18 cellular contexts compared by ENCODE assay signal in the genomic region with DNA sequence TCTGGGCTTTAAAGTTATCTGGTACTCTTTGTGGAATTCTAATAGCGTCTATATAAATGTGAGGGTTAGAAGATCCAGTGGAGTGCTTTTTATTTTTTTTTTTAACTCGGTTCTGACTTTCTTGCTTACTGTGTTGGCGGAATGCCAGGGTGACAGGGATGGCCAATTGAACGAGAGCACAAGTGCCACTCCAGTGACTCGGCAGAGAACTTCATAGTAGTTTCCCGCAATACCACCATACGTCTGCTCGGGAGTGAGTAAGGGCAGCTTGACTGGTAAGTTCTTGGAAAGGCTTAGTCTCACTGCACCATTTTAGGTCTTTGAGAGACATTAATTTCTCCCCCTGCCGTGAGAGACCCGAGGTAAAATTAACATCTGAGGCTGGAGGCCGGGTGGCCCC. TPM values are rescaled to one million over a fixed set of nuclear protein-coding genes. Genes with fewer than 3 reads are reported as not detected.
A peak's percentile ranks its signal among the peaks of the same experiment; 100 is the strongest.
DNase-seq lines count a peak whose midpoint lies in the region; ATAC-seq and TF ChIP-seq lines count a peak whose summit lies in the region.
"Had no signal": no experiment of that assay in that cellular context is flagged by ENCODE, and none has a peak within 500 bp of the region (broad histone marks: within the 10 kb centered on the region; RNA-seq: fewer than 3 reads in every experiment).

No MANE protein-coding gene starts in this region.

- intact Hi-C loops in heart left ventricle (cut with DNase I) (no loop called here), Right ventricle myocardium inferior (cut with DNase I) (no loop called here), right cardiac atrium (cut with DNase I) (no loop called here), upper lobe of right lung (cut with DNase I) (no loop called here)
- intact Hi-C loops in activated T-helper 2 cell treated with anti-CD3 and anti-CD28 coated beads, Interferon-gamma antibody, Interleukin-2, Interleukin-4, amounts not matched to agents 10 μg/mL and 5 μg/mL and 100 μg/mL, durations not matched to agents 14 hours and 24 hours and 36 hours (cut with micrococcal nuclease): no loop called here

- peak in 3 of 5 donors; percentile 15 to 58 (median 48) for DNase-seq in heart left ventricle
- no peak for DNase-seq in Right ventricle myocardium inferior (ENCODE audit: missing footprints)
- DNase-seq in NCI-H187 treated with DMSO at 0.1 percent for 48 hours (lab: John Stamatoyannopoulos, UW): peak; percentile 56
- peak in 2 of 3 donors; percentile 53 to 63 for DNase-seq in right cardiac atrium
- DNase-seq in upper lobe of right lung: peak; percentile 80
- no peak for DNase-seq in activated CD4-positive, alpha-beta memory T cell treated with anti-CD3 and anti-CD28 coated beads, Interleukin-2, amount 10 ng/mL, durations not matched to agents 7 days and 5 days
- DNase-seq in activated T-helper 2 cell treated with anti-CD3 and anti-CD28 coated beads, Interferon-gamma antibody, Interleukin-2, Interleukin-4, amounts not matched to agents 10 μg/mL and 5 μg/mL and 100 μg/mL, durations not matched to agents 14 hours and 24 hours and 36 hours (ENCODE audit: low spot score): no peak
- DNase-seq: activated CD4-positive, alpha-beta T cell treated with anti-CD3 and anti-CD28 coated beads, Interleukin-2, amount 10 ng/mL, durations not matched to agents 24 days and 14 days; effector CD8-positive, alpha-beta T cell; NCI-H2081 treated with DMSO at 0.1 percent for 48 hours; pancreas; spleen; T1000 had no signal

- ATAC-seq in heart left ventricle (peak in 2 of 4 donors; percentile 62 to 75), Right ventricle myocardium inferior (no peak), right cardiac atrium (peak in 1 of 2 donors; percentile 53), upper lobe of right lung (peak; percentile 82), GM21786 (IDR thresholded peaks at IDR 0.05; ENCODE audit: unreplicated experiment) (no peak)
- ATAC-seq: left lobe of liver, pancreas had no signal

- H3K27me3 ChIP-seq in heart left ventricle: peaks cover 0 to 22% (median 0%) of the 10 kb centered on the region in 9 donors
- H3K27me3 ChIP-seq in right cardiac atrium (ENCODE audit: control insufficient read depth, insufficient read depth): no peaks in the 10 kb centered on the region
- no peaks in the 10 kb centered on the region for H3K27me3 ChIP-seq in upper lobe of right lung
- H3K27me3 ChIP-seq: pancreas had no signal

- H3K4me1 ChIP-seq in heart left ventricle (no peaks in the 10 kb centered on the region), right cardiac atrium (ENCODE audit: control insufficient read depth, insufficient read depth, low read length) (no peaks in the 10 kb centered on the region), upper lobe of right lung (no peaks in the 10 kb centered on the region)
- H3K4me1 ChIP-seq: pancreas, spleen had no signal

- POLR2A ChIA-PET in activated CD4-positive, alpha-beta memory T cell treated with anti-CD3 and anti-CD28 coated beads, Interleukin-2, amount 10 ng/mL, durations not matched to agents 7 days and 5 days (lab: Charles Lee): interaction anchor here (0.6 kb wide), 1 partner anchor 61 kb away, joined by 3 read pairs; no protein-coding TSS in a partner anchor

- no peaks in the 10 kb centered on the region for H3K4me1 Mint-ChIP-seq in activated CD4-positive, alpha-beta memory T cell treated with anti-CD3 and anti-CD28 coated beads, Interleukin-2, amount 10 ng/mL, durations not matched to agents 7 days and 5 days
- no peaks in the 10 kb centered on the region for H3K4me1 Mint-ChIP-seq in activated T-helper 2 cell treated with anti-CD3 and anti-CD28 coated beads, Interferon-gamma antibody, Interleukin-2, Interleukin-4, amounts not matched to agents 10 μg/mL and 5 μg/mL and 100 μg/mL, durations not matched to agents 14 hours and 24 hours and 36 hours (ENCODE audit: low read depth)
- H3K4me1 Mint-ChIP-seq: activated CD4-positive, alpha-beta T cell treated with anti-CD3 and anti-CD28 coated beads, Interleukin-2, amount 10 ng/mL, durations not matched to agents 24 days and 14 days had no signal

- no peak overlapping the region for H3K4me3 Mint-ChIP-seq in activated CD4-positive, alpha-beta memory T cell treated with anti-CD3 and anti-CD28 coated beads, Interleukin-2, amount 10 ng/mL, durations not matched to agents 7 days and 5 days
- no peak overlapping the region for H3K4me3 Mint-ChIP-seq in activated T-helper 2 cell treated with anti-CD3 and anti-CD28 coated beads, Interferon-gamma antibody, Interleukin-2, Interleukin-4, amounts not matched to agents 10 μg/mL and 5 μg/mL and 100 μg/mL, durations not matched to agents 14 hours and 24 hours and 36 hours (ENCODE audit: low read depth)
- H3K4me3 Mint-ChIP-seq: activated CD4-positive, alpha-beta T cell treated with anti-CD3 and anti-CD28 coated beads, Interleukin-2, amount 10 ng/mL, durations not matched to agents 24 days and 14 days; stimulated activated naive CD8-positive, alpha-beta T cell treated with anti-CD3 and anti-CD28 coated beads, Interleukin-15, Interleukin-2, amounts not matched to agents 100 ng/mL and 50 ng/mL, for 24 hours had no signal

- no peak for TF ChIP-seq CTCF in heart left ventricle (IDR thresholded peaks at IDR 0.05)
- TF ChIP-seq CTCF in upper lobe of right lung (IDR thresholded peaks at IDR 0.05): no peak

- no peaks in the 10 kb centered on the region for H3K36me3 ChIP-seq in heart left ventricle
- H3K36me3 ChIP-seq in upper lobe of right lung: no peaks in the 10 kb centered on the region
- H3K36me3 ChIP-seq: pancreas, spleen had no signal

- no peak for TF ChIP-seq POLR2A in heart left ventricle (IDR thresholded peaks at IDR 0.05)

- no peak overlapping the region for H3K27ac Mint-ChIP-seq in activated CD4-positive, alpha-beta memory T cell treated with anti-CD3 and anti-CD28 coated beads, Interleukin-2, amount 10 ng/mL, durations not matched to agents 7 days and 5 days
- H3K27ac Mint-ChIP-seq in activated T-helper 2 cell treated with anti-CD3 and anti-CD28 coated beads, Interferon-gamma antibody, Interleukin-2, Interleukin-4, amounts not matched to agents 10 μg/mL and 5 μg/mL and 100 μg/mL, durations not matched to agents 14 hours and 24 hours and 36 hours: no peak overlapping the region
- H3K27ac Mint-ChIP-seq: activated CD4-positive, alpha-beta T cell treated with anti-CD3 and anti-CD28 coated beads, Interleukin-2, amount 10 ng/mL, durations not matched to agents 24 days and 14 days; activated naive CD4-positive, alpha-beta T cell treated with anti-CD3 and anti-CD28 coated beads, Interleukin-2, amount 50 U/mL, for 72 hours; stimulated activated naive CD8-positive, alpha-beta T cell treated with anti-CD3 and anti-CD28 coated beads, Interleukin-15, Interleukin-2, amounts not matched to agents 100 ng/mL and 50 ng/mL, for 24 hours had no signal

- CTCF ChIA-PET in activated CD4-positive, alpha-beta memory T cell treated with anti-CD3 and anti-CD28 coated beads, Interleukin-2, amount 10 ng/mL, durations not matched to agents 7 days and 5 days (lab: Charles Lee): interaction anchor here (1.2 to 2.2 kb wide), 2 partner anchors 9 to 10 kb away, joined by 4 to 12 read pairs; no protein-coding TSS in a partner anchor

- H3K4me3 ChIP-seq in heart left ventricle: no peak overlapping the region
- H3K4me3 ChIP-seq in right cardiac atrium (ENCODE audit: low read length): no peak overlapping the region
- H3K4me3 ChIP-seq in upper lobe of right lung: no peak overlapping the region
- H3K4me3 ChIP-seq: pancreas, spleen had no signal

- 44 to 52% (median 49%) methylated on average over 9 to 11 of the region's 11 CpGs for WGBS in heart left ventricle, 4 donors
- WGBS in right cardiac atrium: 40% methylated on average over 11 of the region's 11 CpGs

- H3K27me3 Mint-ChIP-seq in activated CD4-positive, alpha-beta memory T cell treated with anti-CD3 and anti-CD28 coated beads, Interleukin-2, amount 10 ng/mL, durations not matched to agents 7 days and 5 days: peaks cover 31% of the 10 kb centered on the region
- peaks cover 19% of the 10 kb centered on the region for H3K27me3 Mint-ChIP-seq in activated T-helper 2 cell treated with anti-CD3 and anti-CD28 coated beads, Interferon-gamma antibody, Interleukin-2, Interleukin-4, amounts not matched to agents 10 μg/mL and 5 μg/mL and 100 μg/mL, durations not matched to agents 14 hours and 24 hours and 36 hours (ENCODE audit: low read depth)

- H3K9me3 Mint-ChIP-seq in activated CD4-positive, alpha-beta memory T cell treated with anti-CD3 and anti-CD28 coated beads, Interleukin-2, amount 10 ng/mL, durations not matched to agents 7 days and 5 days: no peaks in the 10 kb centered on the region
- H3K9me3 Mint-ChIP-seq in activated T-helper 2 cell treated with anti-CD3 and anti-CD28 coated beads, Interferon-gamma antibody, Interleukin-2, Interleukin-4, amounts not matched to agents 10 μg/mL and 5 μg/mL and 100 μg/mL, durations not matched to agents 14 hours and 24 hours and 36 hours: no peaks in the 10 kb centered on the region
- H3K9me3 Mint-ChIP-seq: activated CD4-positive, alpha-beta T cell treated with anti-CD3 and anti-CD28 coated beads, Interleukin-2, amount 10 ng/mL, durations not matched to agents 24 days and 14 days; activated naive CD4-positive, alpha-beta T cell treated with anti-CD3 and anti-CD28 coated beads, Interleukin-2, amount 50 U/mL, for 72 hours; stimulated activated naive CD8-positive, alpha-beta T cell treated with anti-CD3 and anti-CD28 coated beads, Interleukin-15, Interleukin-2, amounts not matched to agents 100 ng/mL and 50 ng/mL, for 24 hours had no signal

- no peak overlapping the region for H3K27ac ChIP-seq in heart left ventricle
- no peak overlapping the region for H3K27ac ChIP-seq in right cardiac atrium (ENCODE audit: low read length)
- H3K27ac ChIP-seq in upper lobe of right lung: no peak overlapping the region
- H3K27ac ChIP-seq: pancreas, spleen had no signal

- no peaks in the 10 kb centered on the region for H3K9me3 ChIP-seq in heart left ventricle
- no peaks in the 10 kb centered on the region for H3K9me3 ChIP-seq in right cardiac atrium (ENCODE audit: control insufficient read depth, low read length)
- no peaks in the 10 kb centered on the region for H3K9me3 ChIP-seq in upper lobe of right lung
- H3K9me3 ChIP-seq: pancreas, spleen had no signal

- no peaks in the 10 kb centered on the region for H3K36me3 Mint-ChIP-seq in activated CD4-positive, alpha-beta memory T cell treated with anti-CD3 and anti-CD28 coated beads, Interleukin-2, amount 10 ng/mL, durations not matched to agents 7 days and 5 days (ENCODE audit: low read depth)
- no peaks in the 10 kb centered on the region for H3K36me3 Mint-ChIP-seq in activated T-helper 2 cell treated with anti-CD3 and anti-CD28 coated beads, Interferon-gamma antibody, Interleukin-2, Interleukin-4, amounts not matched to agents 10 μg/mL and 5 μg/mL and 100 μg/mL, durations not matched to agents 14 hours and 24 hours and 36 hours (ENCODE audit: low read depth)
- H3K36me3 Mint-ChIP-seq: activated naive CD4-positive, alpha-beta T cell treated with anti-CD3 and anti-CD28 coated beads, Interleukin-2, amount 50 U/mL, for 72 hours had no signal

RNA-seq across cellular contexts. Expression of a gene that starts 49.4 kb away (rescaled TPM):
- not detected for total RNA-seq in heart left ventricle
- under 1 TPM in 1 of 2 donors, not detected in 1; 0.15 TPM for polyA plus RNA-seq in heart left ventricle
- total RNA-seq in Right ventricle myocardium inferior: not detected
- total RNA-seq in right cardiac atrium: under 1 TPM in 2 of 4 donors, not detected in 2; 0.29 to 0.54 TPM
- polyA plus RNA-seq in right cardiac atrium: 0.34 TPM
- total RNA-seq in upper lobe of right lung: not detected
- total RNA-seq in activated CD4-positive, alpha-beta memory T cell treated with anti-CD3 and anti-CD28 coated beads, Interleukin-2, amount 10 ng/mL, durations not matched to agents 7 days and 5 days: not detected
- not detected in 2 replicates for total RNA-seq in activated T-helper 2 cell treated with anti-CD3 and anti-CD28 coated beads, Interferon-gamma antibody, Interleukin-2, Interleukin-4, amounts not matched to agents 10 μg/mL and 5 μg/mL and 100 μg/mL, durations not matched to agents 14 hours and 24 hours and 36 hours
- total RNA-seq: activated CD4-positive, alpha-beta T cell treated with anti-CD3 and anti-CD28 coated beads, Interleukin-2, amount 10 ng/mL, durations not matched to agents 24 days and 14 days; activated naive CD4-positive, alpha-beta T cell treated with anti-CD3 and anti-CD28 coated beads, Interleukin-2, amount 50 U/mL, for 72 hours; left lobe of liver; pancreas; SK-MEL-5; spleen had no signal

Comparison
In these comparisons a context has a peak if more than half of its experiments do, and no peak if none do; other contexts are left out.
1. DNase-seq: peak in heart left ventricle (3 of 5), NCI-H187 treated with DMSO at 0.1 percent for 48 hours (single experiment), right cardiac atrium (2 of 3) and upper lobe of right lung (single experiment); none in Right ventricle myocardium inferior (single experiment), activated CD4-positive, alpha-beta memory T cell treated with anti-CD3 and anti-CD28 coated beads, Interleukin-2, amount 10 ng/mL, durations not matched to agents 7 days and 5 days (single experiment) and activated T-helper 2 cell treated with anti-CD3 and anti-CD28 coated beads, Interferon-gamma antibody, Interleukin-2, Interleukin-4, amounts not matched to agents 10 μg/mL and 5 μg/mL and 100 μg/mL, durations not matched to agents 14 hours and 24 hours and 36 hours (single experiment).